In genomic region chr6:91864911-91865310, GRCh38 we compare ENCODE assay signal across 16 cellular contexts.
DNase-seq lines count a peak whose midpoint lies in the region; ATAC-seq and TF ChIP-seq lines count a peak whose summit lies in the region.
"Had no signal": no experiment of that assay in that cellular context is flagged by ENCODE, and none has a peak within 500 bp of the region (broad histone marks: within the 10 kb centered on the region; RNA-seq: fewer than 3 reads in every experiment).

No MANE protein-coding gene starts in this region.

- H3F3A ChIP-seq in PC-3 (ENCODE audit: low read length, unreplicated experiment): no peaks in the 10 kb centered on the region

- no peaks in the 10 kb centered on the region for H3K9me2 ChIP-seq in PC-3 (replicated peaks; ENCODE audit: low read length)

- intact Hi-C loops in PC-3 (cut with micrococcal nuclease) (no loop called here), colonic mucosa (cut with DNase I) (no loop called here)

- H3K79me2 ChIP-seq in PC-3 (ENCODE audit: low read length): no peaks in the 10 kb centered on the region

- no peaks in the 10 kb centered on the region for H3K9me3 ChIP-seq in PC-3 (ENCODE audit: low read length)
- H3K9me3 ChIP-seq in colonic mucosa: no peaks in the 10 kb centered on the region
- H3K9me3 ChIP-seq: A549, BE2C had no signal

- CTCF ChIA-PET in PC-3 (lab: Charles Lee): no interaction called here

- POLR2A ChIA-PET in PC-3 (lab: Charles Lee; ENCODE audit: unreplicated experiment): no interaction called here

- ATAC-seq in GM18868 (IDR thresholded peaks at IDR 0.05; ENCODE audit: unreplicated experiment) (peak; percentile 47), PC-3 (peak; percentile 59), HG03175 (IDR thresholded peaks at IDR 0.05; ENCODE audit: unreplicated experiment) (no peak)
- ATAC-seq: A549, HepG2 had no signal

- no peaks in the 10 kb centered on the region for H4K20me1 ChIP-seq in PC-3 (ENCODE audit: low read length)

- no TSS peak for BruUV-seq in PC-3 (replicated peaks; lab: Mats Ljungman, UMichigan)

- H3K4me3 ChIP-seq in PC-3 (ENCODE audit: low read length) (no peak overlapping the region), epithelial cell of esophagus (ENCODE audit: low read length) (no peak overlapping the region), colonic mucosa (no peak overlapping the region)
- H3K4me3 ChIP-seq: A549, GM23248 had no signal

- no peak overlapping the region for H3K27ac ChIP-seq in PC-3 (ENCODE audit: low read length)
- H3K27ac ChIP-seq in colonic mucosa: no peak overlapping the region
- H3K27ac ChIP-seq: A549, C4-2B, GM23248 had no signal

- DNase-seq in PC-3: peak; percentile 43
- peak; percentile 75 for DNase-seq in epithelial cell of esophagus (ENCODE audit: low read depth)
- peak; percentile 61 for DNase-seq in kidney tubule cell (ENCODE audit: low spot score)
- DNase-seq in GM13977 (ENCODE audit: low spot score): no peak
- no peak for DNase-seq in colonic mucosa
- no peak for DNase-seq in stimulated activated naive CD4-positive, alpha-beta T cell (lab: John Stamatoyannopoulos, UW)
- DNase-seq: CD4-positive, alpha-beta memory T cell; DND-41; GDM1; GM23248 had no signal

- H3K9ac ChIP-seq in PC-3 (ENCODE audit: low read length) (no peak overlapping the region), colonic mucosa (ENCODE audit: low read depth in 2 of 2, low read length in 2 of 2) (no peak overlapping the region)
- H3K9ac ChIP-seq: GM23248 had no signal

- in situ Hi-C loops in GM13977 (cut with MboI; ENCODE audit: low pct_unique_long_range_greater_than_20kb, low sequenced_read_pairs, unreplicated experiment): no loop called here

- no peak overlapping the region for H3K4me2 ChIP-seq in PC-3 (ENCODE audit: low read length)
- H3K4me2 ChIP-seq: A549 had no signal

- H2AFZ ChIP-seq in PC-3 (ENCODE audit: low read length): no peak overlapping the region
- H2AFZ ChIP-seq: GM23248 had no signal

- no peaks in the 10 kb centered on the region for H3K27me3 ChIP-seq in PC-3 (ENCODE audit: low read length)
- no peaks in the 10 kb centered on the region for H3K27me3 ChIP-seq in colonic mucosa
- H3K27me3 ChIP-seq: BE2C had no signal

- H3K36me3 ChIP-seq in PC-3 (ENCODE audit: low read depth, low read length): no peaks in the 10 kb centered on the region
- no peaks in the 10 kb centered on the region for H3K36me3 ChIP-seq in colonic mucosa
- H3K36me3 ChIP-seq: BE2C had no signal

- no peak for TF ChIP-seq CTCF in PC-3 (conservative IDR thresholded peaks at IDR 0.05; ENCODE audit: low read depth, low read length)
- TF ChIP-seq CTCF in epithelial cell of esophagus (IDR thresholded peaks at IDR 0.05; ENCODE audit: insufficient read depth, low read depth, low read length, missing control alignments): no peak
- TF ChIP-seq CTCF in GM13977 (IDR thresholded peaks at IDR 0.05; ENCODE audit: extremely low read depth, insufficient read depth, missing control alignments): no peak
- no peak for TF ChIP-seq CTCF in colonic mucosa (IDR thresholded peaks at IDR 0.05)

- H3K4me1 ChIP-seq in PC-3 (ENCODE audit: insufficient read depth, low read length): no peaks in the 10 kb centered on the region
- H3K4me1 ChIP-seq in colonic mucosa: no peaks in the 10 kb centered on the region
- H3K4me1 ChIP-seq: A549 had no signal

Comparison
In these comparisons a context has a peak if more than half of its experiments do, and no peak if none do; other contexts are left out.
1. DNase-seq: peak in PC-3 (single experiment), epithelial cell of esophagus (single experiment) and kidney tubule cell (single experiment); none in GM13977 (single experiment), colonic mucosa (single experiment) and stimulated activated naive CD4-positive, alpha-beta T cell (0 of 6).